1 cellular context compared by ENCODE assay signal in genomic region chr1:229130028-229130668, GRCh38.
TF ChIP-seq lines count a peak whose summit lies in the region.

No MANE protein-coding gene starts in this region.

TF ChIP-seq in HepG2, 621 proteins besides CTCF, POLR2A, EP300 and RAD21 (continued from another document and continues in another):
- TF ChIP-seq NFAT5 (CRISPR knock-in tag; IDR thresholded peaks at IDR 0.05) (no peak), ATRX (CRISPR knock-in tag; IDR thresholded peaks at IDR 0.05; ENCODE audit: borderline replicate concordance) (no peak), SPEN (CRISPR knock-in tag; IDR thresholded peaks at IDR 0.05; ENCODE audit: low read depth) (no peak), ZNF556 (CRISPR knock-in tag; IDR thresholded peaks at IDR 0.05; ENCODE audit: borderline replicate concordance) (peak; percentile 67), FOSL1 (CRISPR knock-in tag; IDR thresholded peaks at IDR 0.05; ENCODE audit: borderline replicate concordance) (no peak), RBFOX2 (IDR thresholded peaks at IDR 0.05; ENCODE audit: low read depth, low read length) (no peak; the same call in 1 of the 2 replicates), PTBP1 (IDR thresholded peaks at IDR 0.05; ENCODE audit: low read depth, low read length, poor library complexity, severe bottlenecking) (no peak), ZNF703 (CRISPR knock-in tag; IDR thresholded peaks at IDR 0.05; ENCODE audit: borderline replicate concordance) (0 out of 2 replicates have a peak, but pooled peaks have one; percentile 41), KLF11 (CRISPR knock-in tag; IDR thresholded peaks at IDR 0.05) (no peak), REST (IDR thresholded peaks at IDR 0.05; ENCODE audit: borderline replicate concordance in 1 of 2, low read depth in 1 of 2, low read length in 2 of 2) (peak in 1 of 2 experiments; percentile 15; a peak in 1 of 4 replicates), ZNF710 (CRISPR knock-in tag; IDR thresholded peaks at IDR 0.05; ENCODE audit: borderline replicate concordance) (peak; percentile 92), FLYWCH1 (CRISPR knock-in tag; IDR thresholded peaks at IDR 0.05) (no peak), ZNF205 (CRISPR knock-in tag; IDR thresholded peaks at IDR 0.05) (peak; percentile 85), FOXA1 (IDR thresholded peaks at IDR 0.05) (no peak), FOXA1 (CRISPR knock-in tag; IDR thresholded peaks at IDR 0.05) (peak; percentile 65), XRCC5 (optimal IDR thresholded peaks at IDR 0.05; ENCODE audit: low read length) (no peak), ZNF569 (CRISPR knock-in tag; IDR thresholded peaks at IDR 0.05; ENCODE audit: borderline replicate concordance) (no peak), ZHX2 (IDR thresholded peaks at IDR 0.05; ENCODE audit: low read depth) (no peak), ZHX2 (CRISPR knock-in tag; IDR thresholded peaks at IDR 0.05; ENCODE audit: borderline replicate concordance) (no peak), ZNF484 (CRISPR knock-in tag; IDR thresholded peaks at IDR 0.05; ENCODE audit: borderline replicate concordance, low read depth) (no peak), REPIN1 (CRISPR knock-in tag; IDR thresholded peaks at IDR 0.05; ENCODE audit: borderline replicate concordance, low read depth) (peak; percentile 39), ZNF317 (CRISPR knock-in tag; IDR thresholded peaks at IDR 0.05) (peak; percentile 88), TRAFD1 (CRISPR knock-in tag; IDR thresholded peaks at IDR 0.05; ENCODE audit: borderline replicate concordance) (no peak), EZH2 (conservative IDR thresholded peaks at IDR 0.05; ENCODE audit: low read depth, low read length) (no peak), HOXA7 (CRISPR knock-in tag; IDR thresholded peaks at IDR 0.05) (no peak), POLR2AphosphoS5 (IDR thresholded peaks at IDR 0.05; ENCODE audit: low read depth, low read length) (no peak; the same call in 1 of the 2 replicates)
- TF ChIP-seq, protein P1, sequence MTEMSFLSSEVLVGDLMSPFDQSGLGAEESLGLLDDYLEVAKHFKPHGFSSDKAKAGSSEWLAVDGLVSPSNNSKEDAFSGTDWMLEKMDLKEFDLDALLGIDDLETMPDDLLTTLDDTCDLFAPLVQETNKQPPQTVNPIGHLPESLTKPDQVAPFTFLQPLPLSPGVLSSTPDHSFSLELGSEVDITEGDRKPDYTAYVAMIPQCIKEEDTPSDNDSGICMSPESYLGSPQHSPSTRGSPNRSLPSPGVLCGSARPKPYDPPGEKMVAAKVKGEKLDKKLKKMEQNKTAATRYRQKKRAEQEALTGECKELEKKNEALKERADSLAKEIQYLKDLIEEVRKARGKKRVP (CRISPR knock-in tag; IDR thresholded peaks at IDR 0.05): no peak
- TF ChIP-seq, protein P2, sequence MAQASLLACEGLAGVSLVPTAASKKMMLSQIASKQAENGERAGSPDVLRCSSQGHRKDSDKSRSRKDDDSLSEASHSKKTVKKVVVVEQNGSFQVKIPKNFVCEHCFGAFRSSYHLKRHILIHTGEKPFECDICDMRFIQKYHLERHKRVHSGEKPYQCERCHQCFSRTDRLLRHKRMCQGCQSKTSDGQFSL (CRISPR knock-in tag; IDR thresholded peaks at IDR 0.05): 0 out of 2 replicates have a peak, but pooled peaks have one; percentile 27
- TF ChIP-seq, protein P3, sequence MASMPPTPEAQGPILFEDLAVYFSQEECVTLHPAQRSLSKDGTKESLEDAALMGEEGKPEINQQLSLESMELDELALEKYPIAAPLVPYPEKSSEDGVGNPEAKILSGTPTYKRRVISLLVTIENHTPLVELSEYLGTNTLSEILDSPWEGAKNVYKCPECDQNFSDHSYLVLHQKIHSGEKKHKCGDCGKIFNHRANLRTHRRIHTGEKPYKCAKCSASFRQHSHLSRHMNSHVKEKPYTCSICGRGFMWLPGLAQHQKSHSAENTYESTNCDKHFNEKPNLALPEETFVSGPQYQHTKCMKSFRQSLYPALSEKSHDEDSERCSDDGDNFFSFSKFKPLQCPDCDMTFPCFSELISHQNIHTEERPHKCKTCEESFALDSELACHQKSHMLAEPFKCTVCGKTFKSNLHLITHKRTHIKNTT (CRISPR knock-in tag; IDR thresholded peaks at IDR 0.05): no peak
- TF ChIP-seq, protein P4, sequence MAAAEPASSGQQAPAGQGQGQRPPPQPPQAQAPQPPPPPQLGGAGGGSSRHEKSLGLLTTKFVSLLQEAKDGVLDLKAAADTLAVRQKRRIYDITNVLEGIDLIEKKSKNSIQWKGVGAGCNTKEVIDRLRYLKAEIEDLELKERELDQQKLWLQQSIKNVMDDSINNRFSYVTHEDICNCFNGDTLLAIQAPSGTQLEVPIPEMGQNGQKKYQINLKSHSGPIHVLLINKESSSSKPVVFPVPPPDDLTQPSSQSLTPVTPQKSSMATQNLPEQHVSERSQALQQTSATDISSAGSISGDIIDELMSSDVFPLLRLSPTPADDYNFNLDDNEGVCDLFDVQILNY (CRISPR knock-in tag; conservative IDR thresholded peaks at IDR 0.05): no peak
